In the genomic region with DNA sequence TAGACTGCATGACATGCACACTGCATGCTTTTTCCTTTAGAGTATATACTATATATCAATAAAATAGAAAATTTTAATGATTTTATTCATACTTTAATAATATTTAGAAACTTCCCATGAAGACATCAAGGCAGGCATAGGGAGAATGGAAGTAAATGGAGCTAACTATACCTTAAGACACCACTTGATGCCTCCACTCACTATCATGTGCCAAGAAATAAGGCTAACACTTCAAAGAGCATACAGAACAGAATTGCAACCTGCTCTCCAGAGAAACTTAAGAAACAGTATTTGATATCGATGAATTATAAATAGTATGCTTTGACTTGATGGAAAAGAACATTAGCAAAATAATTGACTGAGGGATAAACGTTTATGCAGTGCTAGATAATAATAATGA, we compare ENCODE assay signal across 25 cellular contexts.
A peak's percentile ranks its signal among the peaks of the same experiment; 100 is the strongest.
DNase-seq lines count a peak whose midpoint lies in the region; ATAC-seq, FAIRE-seq and TF ChIP-seq lines count a peak whose summit lies in the region.
"Had no signal": no experiment of that assay in that cellular context is flagged by ENCODE, and none has a peak within 500 bp of the region (broad histone marks: within the 10 kb centered on the region; RNA-seq: fewer than 3 reads in every experiment).

No MANE protein-coding gene starts in this region.

- 63% methylated on average over 2 of the region's 2 CpGs for WGBS in GM12878 (ENCODE audit: insufficient coverage, insufficient replicate concordance, low lambda C conversion rate, missing lambda C conversion rate)
- 50 to 60% methylated on average over 2 of the region's 2 CpGs for WGBS in upper lobe of left lung, 2 donors

- H3K9ac ChIP-seq in GM12878 (ENCODE audit: control insufficient read depth, insufficient read depth, low read length) = no peak overlapping the region

- peaks cover 3% of the 10 kb centered on the region for H3K36me3 Mint-ChIP-seq in activated T-helper 1 cell treated with anti-CD3 and anti-CD28 coated beads, Interleukin-12 subunit alpha, Interleukin-12 subunit beta, Interleukin-2, Interleukin-4 antibody, amounts not matched to agents 30 ng/mL and 10 ng/mL and 1 ng/mL, durations not matched to agents 14 hours and 24 hours and 36 hours (ENCODE audit: low read depth)
- H3K36me3 Mint-ChIP-seq in CD8-positive, alpha-beta memory T cell = peaks cover 0 to 5% (median 3%) of the 10 kb centered on the region in 3 donors
- H3K36me3 Mint-ChIP-seq in T-cell = no peaks in the 10 kb centered on the region
- H3K36me3 Mint-ChIP-seq: activated naive CD8-positive, alpha-beta T cell; memory B cell had no signal

- TF ChIP-seq RAD21 in GM12878 (IDR thresholded peaks at IDR 0.05; ENCODE audit: insufficient read depth, low read depth, low read length) = peak; percentile 14; the same call in 1 of the 2 replicates

- H3K4me1 ChIP-seq in GM12878 (ENCODE audit: control insufficient read depth, insufficient read depth, low read length) = no peaks in the 10 kb centered on the region
- no peaks in the 10 kb centered on the region for H3K4me1 ChIP-seq in CD8-positive, alpha-beta memory T cell (ENCODE audit: insufficient read depth, low read length)
- H3K4me1 ChIP-seq in upper lobe of left lung = peaks cover 0 to 5% (median 0%) of the 10 kb centered on the region in 4 donors
- H3K4me1 ChIP-seq: Caco-2, esophagus squamous epithelium had no signal

- H3K79me2 ChIP-seq in GM12878 (ENCODE audit: control insufficient read depth, insufficient read depth, low read length) = no peaks in the 10 kb centered on the region

- CTCF ChIA-PET in GM12878 (lab: Yijun Ruan, JAX) = interaction anchor here (0.6 to 4.5 kb wide), 10 partner anchors 24 to 503 kb away, joined by 3 to 47 read pairs (median 4); no protein-coding TSS in a partner anchor
- CTCF ChIA-PET in CD8-positive, alpha-beta memory T cell (lab: Charles Lee) = interaction anchor here (1.0 kb wide), 1 partner anchor 396 kb away, joined by 3 read pairs; no protein-coding TSS in a partner anchor
- CTCF ChIA-PET in T-cell (lab: Charles Lee) = interaction anchor here in 1 of 2 donors (0.6 to 2.1 kb wide), 5 partner anchors 118 to 448 kb away, joined by 3 to 6 read pairs (median 4); partner anchors contain the start of gene MBNL1

- ATAC-seq in GM12878 = peak; percentile 60; the same call in 2 of the 3 replicates
- no peak for ATAC-seq in T-cell (replicated peaks in 1 of 4)
- ATAC-seq in upper lobe of left lung (ENCODE audit: low FRiP score in 2 of 2) = no peak
- ATAC-seq: activated CD8-positive, alpha-beta T cell treated with anti-CD3 and anti-CD28 coated beads, Interleukin-2, amount 10 ng/mL, durations not matched to agents 7 days and 5 days; activated T-cell treated with anti-CD3 and anti-CD28 coated beads, Interleukin-2, amount 50 U/mL, for 4 hours; stimulated activated naive CD8-positive, alpha-beta T cell treated with anti-CD3 and anti-CD28 coated beads, Interleukin-15, Interleukin-2, amounts not matched to agents 100 U/mL and 50 U/mL, for 24 hours; WTC11 had no signal

- BruUV-seq in GM12878 (replicated peaks; lab: Mats Ljungman, UMichigan) = no TSS peak

- no peaks in the 10 kb centered on the region for H3K27me3 Mint-ChIP-seq in activated T-helper 1 cell treated with anti-CD3 and anti-CD28 coated beads, Interleukin-12 subunit alpha, Interleukin-12 subunit beta, Interleukin-2, Interleukin-4 antibody, amounts not matched to agents 30 ng/mL and 10 ng/mL and 1 ng/mL, durations not matched to agents 14 hours and 24 hours and 36 hours (ENCODE audit: insufficient read depth)
- no peaks in the 10 kb centered on the region for H3K27me3 Mint-ChIP-seq in CD8-positive, alpha-beta memory T cell
- H3K27me3 Mint-ChIP-seq in T-cell = no peaks in the 10 kb centered on the region
- H3K27me3 Mint-ChIP-seq: activated naive CD8-positive, alpha-beta T cell; memory B cell; naive B cell had no signal

- SMC1A ChIA-PET in GM12878 (lab: Charles Lee; ENCODE audit: uncharacterized antibody, unreplicated experiment) = interaction anchor here (0.6 to 2.4 kb wide), 19 partner anchors 8 to 442 kb away, joined by 3 to 18 read pairs (median 4); no protein-coding TSS in a partner anchor

- no peak for FAIRE-seq in GM12878 (lab: Jason Lieb, UNC)
- FAIRE-seq: G401.6, GM12892, kidney had no signal

- H3K27me3 ChIP-seq in GM12878 (replicated peaks in 1 of 2; ENCODE audit: control insufficient read depth in 2 of 2, insufficient read depth in 2 of 2, low read length in 1 of 2) (no peaks in the 10 kb centered on the region), upper lobe of left lung (no peaks in the 10 kb centered on the region)
- no peaks in the 10 kb centered on the region for H3K27me3 ChIP-seq in CD8-positive, alpha-beta memory T cell (ENCODE audit: insufficient read depth, low read length, poor library complexity, severe bottlenecking)
- H3K27me3 ChIP-seq: esophagus squamous epithelium, ovary, sigmoid colon had no signal

- H4K20me1 ChIP-seq in GM12878 (ENCODE audit: control insufficient read depth, insufficient read depth) = no peaks in the 10 kb centered on the region

- H3K36me3 ChIP-seq in GM12878 (ENCODE audit: control insufficient read depth in 2 of 2, insufficient read depth in 2 of 2, low read length in 1 of 2) (no peaks in the 10 kb centered on the region), upper lobe of left lung (no peaks in the 10 kb centered on the region)
- no peaks in the 10 kb centered on the region for H3K36me3 ChIP-seq in CD8-positive, alpha-beta memory T cell (ENCODE audit: insufficient read depth, low read length)
- H3K36me3 ChIP-seq: esophagus squamous epithelium, ovary, sigmoid colon had no signal

- no peak overlapping the region for H3K4me3 Mint-ChIP-seq in activated T-helper 1 cell treated with anti-CD3 and anti-CD28 coated beads, Interleukin-12 subunit alpha, Interleukin-12 subunit beta, Interleukin-2, Interleukin-4 antibody, amounts not matched to agents 30 ng/mL and 10 ng/mL and 1 ng/mL, durations not matched to agents 14 hours and 24 hours and 36 hours
- H3K4me3 Mint-ChIP-seq in CD8-positive, alpha-beta memory T cell = no peak overlapping the region
- no peak overlapping the region for H3K4me3 Mint-ChIP-seq in T-cell
- H3K4me3 Mint-ChIP-seq: activated CD8-positive, alpha-beta T cell treated with anti-CD3 and anti-CD28 coated beads, Interleukin-2, amount 10 ng/mL, durations not matched to agents 7 days and 5 days; activated naive CD8-positive, alpha-beta T cell; activated T-cell treated with anti-CD3 and anti-CD28 coated beads, Interleukin-2, amount 50 U/mL, for 4 hours; memory B cell; naive B cell; WTC11 had no signal

- no peak overlapping the region for H2AFZ ChIP-seq in GM12878 (ENCODE audit: control insufficient read depth, low read depth, low read length)

- TF ChIP-seq CTCF in GM12878 (IDR thresholded peaks at IDR 0.05 in 2 of 3, conservative IDR thresholded peaks at IDR 0.05 in 1 of 3; ENCODE audit: control insufficient read depth in 2 of 3, extremely low read depth in 1 of 3, insufficient read depth in 1 of 3, low read depth in 3 of 3, low read length in 3 of 3) (peak in 1 of 3 experiments; percentile 19; a peak in 2 of 6 replicates), fibroblast of pulmonary artery (IDR thresholded peaks at IDR 0.05; ENCODE audit: low read length, missing control alignments) (peak; percentile 13), upper lobe of left lung (IDR thresholded peaks at IDR 0.05) (no peak)

- in situ Hi-C loops in GM12878 (cut with MboI) = no loop called here

- DNase-seq in AML-193 (lab: John Stamatoyannopoulos, UW) (peak; percentile 38 to 48), LHCN-M2 (ENCODE audit: low read depth) (peak; percentile 24), GM12878 (ENCODE audit: low read depth, low spot score) (no peak), fibroblast of pulmonary artery (ENCODE audit: low read depth) (peak; percentile 49), T-cell (no peak), upper lobe of left lung (no peak)
- no peak for DNase-seq in activated T-helper 1 cell treated with anti-CD3 and anti-CD28 coated beads, Interleukin-12 subunit alpha, Interleukin-12 subunit beta, Interleukin-2, Interleukin-4 antibody, amounts not matched to agents 30 ng/mL and 10 ng/mL and 1 ng/mL, durations not matched to agents 14 hours and 24 hours and 36 hours (ENCODE audit: low spot score)
- DNase-seq in CD8-positive, alpha-beta memory T cell = no peak
- DNase-seq: activated CD8-positive, alpha-beta T cell treated with anti-CD3 and anti-CD28 coated beads, Interleukin-2, amount 10 ng/mL, durations not matched to agents 7 days and 5 days; activated T-cell treated with anti-CD3 and anti-CD28 coated beads, Interleukin-2, amount 50 U/mL, for 4 hours; Caco-2; esophagus squamous epithelium; hippocampal formation; kidney; naive B cell; NCI-H187; ovary; Right ventricle myocardium superior; sigmoid colon; stimulated activated naive CD8-positive, alpha-beta T cell treated with anti-CD3 and anti-CD28 coated beads, Interleukin-15, Interleukin-2, amounts not matched to agents 100 U/mL and 50 U/mL, for 24 hours had no signal

- no peak overlapping the region for H3K4me3 ChIP-seq in GM12878
- H3K4me3 ChIP-seq in fibroblast of pulmonary artery (replicated peaks; ENCODE audit: low read depth, low read length) = no peak overlapping the region
- H3K4me3 ChIP-seq in CD8-positive, alpha-beta memory T cell (ENCODE audit: low read length) = no peak overlapping the region
- H3K4me3 ChIP-seq in upper lobe of left lung = no peak overlapping the region
- H3K4me3 ChIP-seq: esophagus squamous epithelium, ovary, sigmoid colon had no signal

- H3K27ac ChIP-seq in GM12878 (ENCODE audit: control insufficient read depth, insufficient read depth) = no peak overlapping the region
- no peak overlapping the region for H3K27ac ChIP-seq in CD8-positive, alpha-beta memory T cell (ENCODE audit: low read depth, low read length)
- no peak overlapping the region for H3K27ac ChIP-seq in upper lobe of left lung
- H3K27ac ChIP-seq: esophagus squamous epithelium, ovary had no signal

- RAD21 ChIA-PET in GM12878 (lab: Charles Lee; ENCODE audit: unreplicated experiment) = interaction anchor here (0.6 to 4.6 kb wide), 6 partner anchors 81 to 396 kb away, joined by 3 to 36 read pairs (median 3); partner anchors contain the start of gene MBNL1

- peaks cover 7% of the 10 kb centered on the region; the same call in 2 of the 3 replicates for H3K9me3 ChIP-seq in GM12878 (replicated peaks; ENCODE audit: control insufficient read depth, insufficient read depth, low read length)
- H3K9me3 ChIP-seq in CD8-positive, alpha-beta memory T cell (ENCODE audit: low read length) = no peaks in the 10 kb centered on the region
- H3K9me3 ChIP-seq in upper lobe of left lung = no peaks in the 10 kb centered on the region
- H3K9me3 ChIP-seq: esophagus squamous epithelium, ovary, sigmoid colon had no signal

- POLR2A ChIA-PET in GM12878 (lab: Charles Lee) = no interaction called here
- POLR2A ChIA-PET in CD8-positive, alpha-beta memory T cell (lab: Charles Lee) = no interaction called here
- POLR2A ChIA-PET in T-cell (lab: Charles Lee) = interaction anchor here in 1 of 2 donors (0.5 to 0.7 kb wide), 2 partner anchors 112 to 229 kb away, joined by 4 read pairs; no protein-coding TSS in a partner anchor

- H3K9me3 Mint-ChIP-seq in activated T-helper 1 cell treated with anti-CD3 and anti-CD28 coated beads, Interleukin-12 subunit alpha, Interleukin-12 subunit beta, Interleukin-2, Interleukin-4 antibody, amounts not matched to agents 30 ng/mL and 10 ng/mL and 1 ng/mL, durations not matched to agents 14 hours and 24 hours and 36 hours = peaks cover 12% of the 10 kb centered on the region
- H3K9me3 Mint-ChIP-seq in CD8-positive, alpha-beta memory T cell = no peaks in the 10 kb centered on the region
- H3K9me3 Mint-ChIP-seq in T-cell = peaks cover 0 to 5% (median 4%) of the 10 kb centered on the region in 3 donors

- H3K4me2 ChIP-seq in GM12878 (ENCODE audit: control insufficient read depth, insufficient read depth) = no peak overlapping the region

- no peak overlapping the region for H3K27ac Mint-ChIP-seq in activated T-helper 1 cell treated with anti-CD3 and anti-CD28 coated beads, Interleukin-12 subunit alpha, Interleukin-12 subunit beta, Interleukin-2, Interleukin-4 antibody, amounts not matched to agents 30 ng/mL and 10 ng/mL and 1 ng/mL, durations not matched to agents 14 hours and 24 hours and 36 hours
- no peak overlapping the region for H3K27ac Mint-ChIP-seq in CD8-positive, alpha-beta memory T cell
- no peak overlapping the region for H3K27ac Mint-ChIP-seq in T-cell
- H3K27ac Mint-ChIP-seq: activated CD8-positive, alpha-beta T cell treated with anti-CD3 and anti-CD28 coated beads, Interleukin-2, amount 10 ng/mL, durations not matched to agents 7 days and 5 days; activated naive CD8-positive, alpha-beta T cell; memory B cell; naive B cell; WTC11 had no signal

- TF ChIP-seq POLR2A in GM12878 (IDR thresholded peaks at IDR 0.05; ENCODE audit: low read depth, low read length) (no peak), upper lobe of left lung (IDR thresholded peaks at IDR 0.05) (no peak)

- TF ChIP-seq EP300 in GM12878 (IDR thresholded peaks at IDR 0.05; ENCODE audit: borderline replicate concordance in 1 of 2, control insufficient read depth in 1 of 2, low read depth in 2 of 2, low read length in 2 of 2) (no peak), upper lobe of left lung (IDR thresholded peaks at IDR 0.05) (no peak)

- intact Hi-C loops in GM12878 (cut with micrococcal nuclease; ENCODE audit: unreplicated experiment) = loop anchor here (10.0 kb wide), 1 partner anchor 299 kb away; no protein-coding TSS in a partner anchor
- intact Hi-C loops in activated T-helper 1 cell treated with anti-CD3 and anti-CD28 coated beads, Interleukin-12 subunit alpha, Interleukin-12 subunit beta, Interleukin-2, Interleukin-4 antibody, amounts not matched to agents 30 ng/mL and 10 ng/mL and 1 ng/mL, durations not matched to agents 14 hours and 24 hours and 36 hours (cut with micrococcal nuclease) = no loop called here

- no peaks in the 10 kb centered on the region for H3K4me1 Mint-ChIP-seq in activated T-helper 1 cell treated with anti-CD3 and anti-CD28 coated beads, Interleukin-12 subunit alpha, Interleukin-12 subunit beta, Interleukin-2, Interleukin-4 antibody, amounts not matched to agents 30 ng/mL and 10 ng/mL and 1 ng/mL, durations not matched to agents 14 hours and 24 hours and 36 hours (ENCODE audit: low read depth)
- H3K4me1 Mint-ChIP-seq in CD8-positive, alpha-beta memory T cell = peaks cover 0 to 5% (median 0%) of the 10 kb centered on the region in 3 donors
- H3K4me1 Mint-ChIP-seq in T-cell = peaks cover 4 to 9% (median 7%) of the 10 kb centered on the region in 3 donors
- H3K4me1 Mint-ChIP-seq: memory B cell, WTC11 had no signal

Comparison
In these comparisons a context has a peak if more than half of its experiments do, and no peak if none do; other contexts are left out.
1. DNase-seq: peak in AML-193 (2 of 2), LHCN-M2 (single experiment) and fibroblast of pulmonary artery (single experiment); none in GM12878 (single experiment), activated T-helper 1 cell treated with anti-CD3 and anti-CD28 coated beads, Interleukin-12 subunit alpha, Interleukin-12 subunit beta, Interleukin-2, Interleukin-4 antibody, amounts not matched to agents 30 ng/mL and 10 ng/mL and 1 ng/mL, durations not matched to agents 14 hours and 24 hours and 36 hours (single experiment), CD8-positive, alpha-beta memory T cell (0 of 5), T-cell (0 of 34) and upper lobe of left lung (0 of 2).